Comparison of ENCODE assay signal across 31 cellular contexts in the genomic region with DNA sequence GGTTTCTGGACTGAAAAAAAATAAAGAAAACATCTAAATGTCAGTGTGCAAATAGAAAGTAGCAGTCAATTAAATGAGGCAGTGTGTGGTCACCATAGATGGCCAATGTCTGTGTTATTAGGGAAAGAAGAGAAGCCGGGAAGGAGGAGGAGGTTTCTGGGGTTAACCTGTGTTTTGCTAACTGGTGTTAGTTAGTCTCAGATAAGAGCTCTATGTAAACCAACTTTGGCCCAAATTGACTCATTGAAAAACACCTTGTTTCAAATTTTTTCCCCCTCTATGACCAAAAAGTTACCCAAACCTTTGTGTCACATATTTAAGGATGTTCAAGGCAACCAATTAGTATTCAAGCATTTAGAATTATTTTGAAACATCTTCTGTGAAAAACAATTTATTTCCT.
A peak's percentile ranks its signal among the peaks of the same experiment; 100 is the strongest.
DNase-seq lines count a peak whose midpoint lies in the region; ATAC-seq and TF ChIP-seq lines count a peak whose summit lies in the region.
"Had no signal": no experiment of that assay in that cellular context is flagged by ENCODE, and none has a peak within 500 bp of the region (broad histone marks: within the 10 kb centered on the region; RNA-seq: fewer than 3 reads in every experiment).

No MANE protein-coding gene starts in this region.

- TF ChIP-seq POLR2A in prostate gland (IDR thresholded peaks at IDR 0.05) (no peak), transverse colon (IDR thresholded peaks at IDR 0.05) (no peak)

- H3K4me3 ChIP-seq in prostate gland: no peak overlapping the region
- H3K4me3 ChIP-seq in transverse colon: no peak overlapping the region
- H3K4me3 ChIP-seq: heart left ventricle, Peyer's patch, uterus had no signal

- intact Hi-C loops in prostate gland (cut with DNase I) (loop anchor here (5.0 to 10.0 kb wide), 3 partner anchors 155 to 775 kb away; partner anchors contain the start of gene MAF), transverse colon (cut with DNase I; ENCODE audit: low total_unique reads) (no loop called here)

- 50% methylated on average over 1 of the region's 1 CpG for WGBS in prostate gland
- WGBS in transverse colon (ENCODE audit: low coverage in 1 of 2), 2 donors: 50 to 56% methylated on average over 1 of the region's 1 CpG

- H3K9me3 ChIP-seq in prostate gland (no peaks in the 10 kb centered on the region), transverse colon (no peaks in the 10 kb centered on the region)
- H3K9me3 ChIP-seq: heart left ventricle, neutrophil, Peyer's patch, uterus had no signal

- H3K36me3 Mint-ChIP-seq in activated CD8-positive, alpha-beta memory T cell treated with anti-CD3 and anti-CD28 coated beads, Interleukin-2, amount 10 ng/mL, durations not matched to agents 7 days and 5 days: no peaks in the 10 kb centered on the region

- in situ Hi-C loops in transverse colon (cut with MboI; ENCODE audit: low pct_ligation_motif_present in 1 of 4, low pct_unique_long_range_greater_than_20kb in 1 of 4, low sequenced_read_pairs in 3 of 4): no loop called here

- peaks cover 32% of the 10 kb centered on the region for H3K4me1 Mint-ChIP-seq in activated CD8-positive, alpha-beta memory T cell treated with anti-CD3 and anti-CD28 coated beads, Interleukin-2, amount 10 ng/mL, durations not matched to agents 7 days and 5 days

- CTCF ChIA-PET in activated CD8-positive, alpha-beta memory T cell treated with anti-CD3 and anti-CD28 coated beads, Interleukin-2, amount 10 ng/mL, durations not matched to agents 7 days and 5 days (lab: Charles Lee): no interaction called here

- no peaks in the 10 kb centered on the region for H3K36me3 ChIP-seq in prostate gland
- H3K36me3 ChIP-seq in transverse colon: no peaks in the 10 kb centered on the region
- H3K36me3 ChIP-seq: brain microvascular endothelial cell, heart left ventricle, neutrophil, Peyer's patch, uterus, WERI-Rb-1 had no signal

- TF ChIP-seq CTCF in prostate gland (IDR thresholded peaks at IDR 0.05) (no peak), transverse colon (IDR thresholded peaks at IDR 0.05) (no peak)

- TF ChIP-seq EP300 in transverse colon (IDR thresholded peaks at IDR 0.05; ENCODE audit: low read depth): no peak

- ATAC-seq in activated CD8-positive, alpha-beta memory T cell treated with anti-CD3 and anti-CD28 coated beads, Interleukin-2, amount 10 ng/mL, durations not matched to agents 7 days and 5 days: no peak
- ATAC-seq in GM18907 (IDR thresholded peaks at IDR 0.05; ENCODE audit: unreplicated experiment): no peak
- ATAC-seq: foreskin keratinocyte; HCT116; heart left ventricle; naive thymus-derived CD4-positive, alpha-beta T cell had no signal

- peak overlapping the region; percentile 45 to 61 for H3K27ac ChIP-seq in prostate gland
- H3K27ac ChIP-seq in transverse colon: peak overlapping the region; percentile 19 to 59 (median 46)
- H3K27ac ChIP-seq: brain microvascular endothelial cell, foreskin keratinocyte, heart left ventricle, neutrophil, WERI-Rb-1 had no signal

- peak overlapping the region; percentile 40 for H3K27ac Mint-ChIP-seq in activated CD8-positive, alpha-beta memory T cell treated with anti-CD3 and anti-CD28 coated beads, Interleukin-2, amount 10 ng/mL, durations not matched to agents 7 days and 5 days
- H3K27ac Mint-ChIP-seq: activated CD4-positive, alpha-beta T cell treated with anti-CD3 and anti-CD28 coated beads, Interleukin-2, amount 10 ng/mL, durations not matched to agents 7 days and 5 days; CD4-positive, alpha-beta T cell; naive thymus-derived CD4-positive, alpha-beta T cell had no signal

- peaks cover 8% of the 10 kb centered on the region for H3K27me3 Mint-ChIP-seq in activated CD8-positive, alpha-beta memory T cell treated with anti-CD3 and anti-CD28 coated beads, Interleukin-2, amount 10 ng/mL, durations not matched to agents 7 days and 5 days
- H3K27me3 Mint-ChIP-seq: activated CD4-positive, alpha-beta T cell treated with anti-CD3 and anti-CD28 coated beads, Interleukin-2, amount 10 ng/mL, durations not matched to agents 7 days and 5 days had no signal

- no peak for DNase-seq in activated CD8-positive, alpha-beta memory T cell treated with anti-CD3 and anti-CD28 coated beads, Interleukin-2, amount 10 ng/mL, durations not matched to agents 7 days and 5 days
- no peak for DNase-seq in activated CD8-positive, alpha-beta memory T cell treated with anti-CD3 and anti-CD28 coated beads, Interleukin-2, amount 50 U/mL, for 48 hours
- DNase-seq in astrocyte of the hippocampus (ENCODE audit: low read depth, low spot score): peak; percentile 8
- DNase-seq in prostate gland (ENCODE audit: low spot score): no peak
- no peak for DNase-seq in transverse colon
- no peak for DNase-seq in NCI-H510A treated with DMSO at 0.1 percent for 48 hours (lab: John Stamatoyannopoulos, UW)
- no peak for DNase-seq in SKM-1 treated with dmso at 0.1 percent for 144 hours (lab: John Stamatoyannopoulos, UW; ENCODE audit: unreplicated experiment)
- DNase-seq: activated CD4-positive, alpha-beta T cell treated with anti-CD3 and anti-CD28 coated beads, Interleukin-2, amount 10 ng/mL, durations not matched to agents 7 days and 5 days; brain microvascular endothelial cell; CD4-positive, alpha-beta T cell; DND-41; heart left ventricle; left ventricle myocardium superior; midbrain; naive thymus-derived CD4-positive, alpha-beta T cell; NCI-H1436 treated with DMSO at 0.1 percent for 48 hours; NCI-H2107; NCI-H345; NCI-H748 treated with DMSO at 0.1 percent for 48 hours; Peyer's patch; posterior cingulate gyrus; right cardiac atrium; stimulated activated CD8-positive, alpha-beta memory T cell treated with anti-CD3 and anti-CD28 coated beads, Interleukin-4, amount 100 ng/mL, for 48 hours; substantia nigra; SW 1271; WERI-Rb-1 had no signal

- no peaks in the 10 kb centered on the region for H3K9me3 Mint-ChIP-seq in activated CD8-positive, alpha-beta memory T cell treated with anti-CD3 and anti-CD28 coated beads, Interleukin-2, amount 10 ng/mL, durations not matched to agents 7 days and 5 days (ENCODE audit: low read depth)
- H3K9me3 Mint-ChIP-seq: CD4-positive, alpha-beta T cell had no signal

- no peak overlapping the region for H3K4me3 Mint-ChIP-seq in activated CD8-positive, alpha-beta memory T cell treated with anti-CD3 and anti-CD28 coated beads, Interleukin-2, amount 10 ng/mL, durations not matched to agents 7 days and 5 days
- H3K4me3 Mint-ChIP-seq: activated CD4-positive, alpha-beta T cell treated with anti-CD3 and anti-CD28 coated beads, Interleukin-2, amount 10 ng/mL, durations not matched to agents 7 days and 5 days; CD4-positive, alpha-beta T cell; naive thymus-derived CD4-positive, alpha-beta T cell had no signal

- H3K4me1 ChIP-seq in prostate gland (replicated peaks): no peaks in the 10 kb centered on the region
- H3K4me1 ChIP-seq in transverse colon: peaks cover 0 to 9% (median 6%) of the 10 kb centered on the region in 4 donors
- H3K4me1 ChIP-seq: foreskin keratinocyte, Peyer's patch had no signal

- no peaks in the 10 kb centered on the region for H3K27me3 ChIP-seq in prostate gland (replicated peaks; ENCODE audit: insufficient read depth)
- no peaks in the 10 kb centered on the region for H3K27me3 ChIP-seq in transverse colon
- H3K27me3 ChIP-seq: brain microvascular endothelial cell, foreskin keratinocyte, heart left ventricle, Peyer's patch, uterus had no signal
